Comparison of ENCODE assay signal across 14 cellular contexts in the genomic region with DNA sequence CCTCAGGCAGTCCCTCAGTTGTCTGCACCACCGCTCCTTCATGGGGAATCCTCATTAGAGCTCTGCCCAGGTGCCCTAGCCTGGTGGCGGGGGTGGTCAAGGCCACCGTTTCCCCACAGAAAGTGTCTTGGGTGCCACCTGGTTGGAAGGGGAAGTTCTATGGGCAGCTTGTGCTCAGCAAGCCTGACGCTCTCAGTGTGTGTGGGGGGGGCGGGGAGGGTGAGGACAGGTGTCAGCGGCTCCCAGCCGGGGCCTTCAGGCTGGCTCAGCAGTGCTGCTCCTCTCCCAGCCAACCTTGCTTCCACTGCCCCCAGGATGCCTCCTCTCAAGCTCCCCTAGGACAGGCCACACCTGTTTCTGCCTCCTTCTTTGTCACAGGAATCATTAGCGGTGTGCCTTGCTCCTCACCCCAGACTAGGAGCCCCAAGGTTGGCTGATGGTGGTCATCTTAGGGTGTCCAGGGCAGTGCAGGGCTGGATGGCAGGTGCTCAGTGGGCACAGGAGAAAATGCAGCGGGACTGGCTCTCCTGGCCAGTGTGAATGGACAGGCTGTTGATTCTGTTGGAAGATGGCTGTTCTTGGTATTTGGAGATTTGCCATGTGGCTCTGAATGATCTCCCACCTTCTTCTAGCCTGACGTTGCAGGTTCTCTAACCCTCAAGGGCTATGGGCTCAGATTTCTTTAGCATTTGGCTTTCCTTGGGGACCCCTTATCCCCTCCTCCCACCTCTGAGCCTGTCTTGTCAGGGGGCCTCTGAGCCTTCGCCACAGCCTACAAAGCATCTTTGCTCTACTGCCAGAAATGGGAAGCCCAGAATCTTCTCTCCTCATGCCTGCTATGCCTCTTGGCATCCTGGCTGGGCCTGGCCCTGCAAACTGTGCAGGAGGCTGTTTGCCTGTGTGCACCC.
DNase-seq lines count a peak whose midpoint lies in the region; ATAC-seq and TF ChIP-seq lines count a peak whose summit lies in the region.
"Had no signal": no experiment of that assay in that cellular context is flagged by ENCODE, and none has a peak within 500 bp of the region (broad histone marks: within the 10 kb centered on the region; RNA-seq: fewer than 3 reads in every experiment).

No MANE protein-coding gene starts in this region.

- no peaks in the 10 kb centered on the region for H4K20me1 ChIP-seq in SU-DHL-6 (ENCODE audit: low read depth, low read length)

- H3K4me1 ChIP-seq in upper lobe of right lung = no peaks in the 10 kb centered on the region
- H3K4me1 ChIP-seq: parathyroid adenoma had no signal

- H3K36me3 ChIP-seq in SU-DHL-6 (ENCODE audit: low read length) = no peaks in the 10 kb centered on the region
- H3K36me3 ChIP-seq in upper lobe of right lung = no peaks in the 10 kb centered on the region
- H3K36me3 ChIP-seq: brain microvascular endothelial cell, MG63 had no signal

- H3K9me3 ChIP-seq in SU-DHL-6 (ENCODE audit: insufficient read depth, low read length) (no peaks in the 10 kb centered on the region), upper lobe of right lung (no peaks in the 10 kb centered on the region)
- H3K9me3 ChIP-seq: MG63 had no signal

- intact Hi-C loops in sciatic nerve (cut with DNase I) = no loop called here
- intact Hi-C loops in upper lobe of right lung (cut with DNase I) = no loop called here

- H3K27me3 ChIP-seq in SU-DHL-6 (ENCODE audit: low read length) = no peaks in the 10 kb centered on the region
- H3K27me3 ChIP-seq in upper lobe of right lung = no peaks in the 10 kb centered on the region
- H3K27me3 ChIP-seq: brain microvascular endothelial cell had no signal

- H3F3A ChIP-seq in SU-DHL-6 (ENCODE audit: insufficient read depth) = no peaks in the 10 kb centered on the region

- peak overlapping the region; percentile 66 for H3K27ac ChIP-seq in SU-DHL-6 (ENCODE audit: low read depth, low read length)
- no peak overlapping the region for H3K27ac ChIP-seq in upper lobe of right lung
- H3K27ac ChIP-seq: brain microvascular endothelial cell, parathyroid adenoma had no signal

- H3K4me3 ChIP-seq in SU-DHL-6 (ENCODE audit: insufficient read depth, low read length, poor library complexity, severe bottlenecking) (no peak overlapping the region), upper lobe of right lung (no peak overlapping the region)
- H3K4me3 ChIP-seq: MG63 had no signal

- H3K79me2 ChIP-seq in SU-DHL-6 (ENCODE audit: insufficient read depth, low read length) = no peaks in the 10 kb centered on the region
- H3K79me2 ChIP-seq: parathyroid adenoma had no signal

- no peak overlapping the region for H2AFZ ChIP-seq in SU-DHL-6 (ENCODE audit: low read depth, low read length, severe bottlenecking)
- H2AFZ ChIP-seq: parathyroid adenoma had no signal

- H3K9ac ChIP-seq in SU-DHL-6 (ENCODE audit: low read length) = no peak overlapping the region
- H3K9ac ChIP-seq: parathyroid adenoma had no signal

- DNase-seq in sciatic nerve (ENCODE audit: low spot score) = peak; percentile 42
- DNase-seq in globus pallidus (ENCODE audit: low spot score) = no peak
- DNase-seq in upper lobe of right lung = no peak
- DNase-seq in SIG-M5 treated with dmso at 0.1 percent for 504 hours (lab: John Stamatoyannopoulos, UW; ENCODE audit: unreplicated experiment) = no peak
- DNase-seq: activated CD4-positive, alpha-beta T cell treated with anti-CD3 and anti-CD28 coated beads for 1 hour; brain microvascular endothelial cell; MG63; SHP77 treated with DMSO at 0.1 percent for 48 hours; stimulated activated naive CD8-positive, alpha-beta T cell treated with anti-CD3 and anti-CD28 coated beads, Interleukin-15, amount 100 ng/mL, for 72 hours had no signal

- H3K4me2 ChIP-seq in SU-DHL-6 (ENCODE audit: low read depth, low read length, poor library complexity, severe bottlenecking) = peak overlapping the region; percentile 22

- ATAC-seq in GM18867 (IDR thresholded peaks at IDR 0.05; ENCODE audit: unreplicated experiment) = peak; percentile 67
- peak; percentile 69 for ATAC-seq in HG03139 (IDR thresholded peaks at IDR 0.05; ENCODE audit: unreplicated experiment)
- ATAC-seq in sciatic nerve = no peak
- no peak for ATAC-seq in upper lobe of right lung
- ATAC-seq: HCT116; stimulated activated naive CD8-positive, alpha-beta T cell treated with anti-CD3 and anti-CD28 coated beads, Interleukin-15, amount 100 ng/mL, for 72 hours had no signal

- TF ChIP-seq CTCF in SU-DHL-6 (IDR thresholded peaks at IDR 0.05; ENCODE audit: insufficient read depth, low read length, poor library complexity, severe bottlenecking) (no peak), upper lobe of right lung (IDR thresholded peaks at IDR 0.05) (no peak)

- no peaks in the 10 kb centered on the region for H3K9me2 ChIP-seq in SU-DHL-6 (replicated peaks; ENCODE audit: insufficient read depth, low read length)

Comparison
In these comparisons a context has a peak if more than half of its experiments do, and no peak if none do; other contexts are left out.
1. ATAC-seq: peak in GM18867 (single experiment) and HG03139 (single experiment); none in sciatic nerve (single experiment) and upper lobe of right lung (single experiment).